In genomic region chr19:8697671-8698432, GRCh38 we compare ENCODE assay signal across 1 cellular context.
TF ChIP-seq lines count a peak whose summit lies in the region.

No MANE protein-coding gene starts in this region.

TF ChIP-seq in HepG2, 621 proteins besides CTCF, POLR2A, EP300 and RAD21 (continued from another document):
- TF ChIP-seq TCF7L2 (IDR thresholded peaks at IDR 0.05; ENCODE audit: low read depth, low read length): no peak
- no peak for TF ChIP-seq PREB (CRISPR knock-in tag; IDR thresholded peaks at IDR 0.05)
- TF ChIP-seq ZNF124 (CRISPR knock-in tag; IDR thresholded peaks at IDR 0.05): no peak
- no peak for TF ChIP-seq ZNF572 (CRISPR knock-in tag; IDR thresholded peaks at IDR 0.05)
